In the genomic region with DNA sequence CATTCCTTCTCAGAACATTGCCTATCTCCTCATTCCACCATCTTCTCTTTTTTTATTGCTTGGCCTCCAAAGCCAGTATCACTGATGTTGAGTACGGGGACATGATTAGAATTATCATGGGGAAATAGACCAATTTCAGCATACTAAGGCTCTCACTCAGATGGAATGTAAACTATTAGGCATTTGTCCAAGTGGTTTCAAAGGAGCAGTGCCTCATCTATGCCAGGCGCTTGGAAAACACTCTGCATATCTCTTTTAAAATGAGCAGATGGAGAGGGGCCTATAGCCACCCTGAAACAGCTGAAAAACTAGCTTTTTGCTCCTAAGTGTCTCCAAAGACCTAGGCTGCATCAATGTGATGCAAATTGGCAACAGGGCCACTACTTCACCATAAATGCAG, we compare ENCODE assay signal across 18 cellular contexts.
A peak's percentile ranks its signal among the peaks of the same experiment; 100 is the strongest.
DNase-seq lines count a peak whose midpoint lies in the region; ATAC-seq and TF ChIP-seq lines count a peak whose summit lies in the region.
"Had no signal": no experiment of that assay in that cellular context is flagged by ENCODE, and none has a peak within 500 bp of the region (broad histone marks: within the 10 kb centered on the region; RNA-seq: fewer than 3 reads in every experiment).

No MANE protein-coding gene starts in this region.

- BruUV-seq in IMR-90 (replicated peaks; lab: Mats Ljungman, UMichigan) (no TSS peak), mammary epithelial cell (replicated peaks; lab: Mats Ljungman, UMichigan) (no TSS peak)

- H3K18ac ChIP-seq in IMR-90 (ENCODE audit: low read depth, low read length) = peak overlapping the region; percentile 42; the same call in 1 of the 2 replicates

- peak; percentile 33 for DNase-seq in AG04449 (ENCODE audit: low read depth, low spot score)
- peak; percentile 69 for DNase-seq in IMR-90
- DNase-seq in mammary epithelial cell = peak; percentile 26
- peak; percentile 55 for DNase-seq in kidney tubule cell (ENCODE audit: low spot score)
- no peak for DNase-seq in activated CD8-positive, alpha-beta T cell treated with anti-CD3 and anti-CD28 coated beads for 36 hours
- DNase-seq in left ventricle myocardium inferior = no peak
- DNase-seq in NCI-H2029 treated with DMSO at 0.1 percent for 48 hours (lab: John Stamatoyannopoulos, UW) = no peak
- no peak for DNase-seq in RPMI8226
- DNase-seq: activated CD4-positive, CD25-positive, alpha-beta regulatory T cell; activated naive CD4-positive, alpha-beta T cell treated with anti-CD3 and anti-CD28 coated beads, Interleukin-2, amount 50 U/mL, for 16 hours; GOT3; natural killer cell; NCI-H1436; NCI-H510A treated with DMSO at 0.1 percent for 48 hours; stimulated activated CD4-positive, alpha-beta T cell treated with anti-CD3 and anti-CD28 coated beads, Interleukin-2, amount 100 ng/mL, for 24 hours; upper lobe of left lung had no signal

- TF ChIP-seq CTCF in AG04449 (IDR thresholded peaks at IDR 0.05; ENCODE audit: insufficient read depth, low read length, missing control alignments) (no peak), IMR-90 (conservative IDR thresholded peaks at IDR 0.05; ENCODE audit: low read depth, low read length) (no peak), mammary epithelial cell (conservative IDR thresholded peaks at IDR 0.05 in 1 of 2, IDR thresholded peaks at IDR 0.05 in 1 of 2; ENCODE audit: extremely low read depth in 1 of 2, insufficient read depth in 1 of 2, low read depth in 1 of 2, low read length in 2 of 2) (no peak), left ventricle myocardium inferior (IDR thresholded peaks at IDR 0.05; ENCODE audit: borderline replicate concordance) (no peak)
- no peak for TF ChIP-seq CTCF in activated CD8-positive, alpha-beta T cell treated with anti-CD3 and anti-CD28 coated beads for 36 hours (IDR thresholded peaks at IDR 0.05)

- 80% methylated on average over 1 of the region's 2 CpGs; no CpG with 5 or more reads in 1 of the 2 experiments for WGBS in IMR-90 (ENCODE audit: extremely low coverage in 2 of 2, insufficient read length in 1 of 2), 2 experiments
- 43% methylated on average over 2 of the region's 2 CpGs for WGBS in mammary epithelial cell (ENCODE audit: low coverage, missing lambda C conversion rate)

- no peaks in the 10 kb centered on the region for H3K36me3 Mint-ChIP-seq in activated CD8-positive, alpha-beta T cell treated with anti-CD3 and anti-CD28 coated beads for 36 hours (ENCODE audit: low read depth)
- H3K36me3 Mint-ChIP-seq: natural killer cell had no signal

- H3K4me3 Mint-ChIP-seq in activated CD8-positive, alpha-beta T cell treated with anti-CD3 and anti-CD28 coated beads for 36 hours = no peak overlapping the region
- H3K4me3 Mint-ChIP-seq: natural killer cell had no signal

- peak overlapping the region; percentile 58 for H4K91ac ChIP-seq in IMR-90 (ENCODE audit: insufficient read depth, low read depth, low read length)

- H3K9me1 ChIP-seq in IMR-90 (ENCODE audit: insufficient read depth, low read length) = peaks cover 4% of the 10 kb centered on the region

- no peak overlapping the region for H3K56ac ChIP-seq in IMR-90 (ENCODE audit: extremely low read depth, insufficient read depth, low read length)

- CTCF ChIA-PET in AG04449 (lab: Yijun Ruan, JAX) (interaction anchor here (0.8 kb wide), 1 partner anchor 141 kb away, joined by 3 read pairs; no protein-coding TSS in a partner anchor), IMR-90 (lab: Yijun Ruan, JAX) (interaction anchor here (0.9 to 1.1 kb wide), 2 partner anchors 12 to 13 kb away, joined by 3 to 4 read pairs; no protein-coding TSS in a partner anchor), mammary epithelial cell (lab: Charles Lee; ENCODE audit: low non-redundant PET) (no interaction called here)
- CTCF ChIA-PET in activated CD8-positive, alpha-beta T cell treated with anti-CD3 and anti-CD28 coated beads for 36 hours (lab: Charles Lee) = no interaction called here

- TF ChIP-seq RAD21 in IMR-90 (IDR thresholded peaks at IDR 0.05; ENCODE audit: low read length) = no peak

- peak overlapping the region; percentile 65; the same call in 1 of the 2 replicates for H2AK5ac ChIP-seq in IMR-90 (ENCODE audit: low read depth, low read length)

- peak overlapping the region; percentile 88 for H2BK120ac ChIP-seq in IMR-90 (ENCODE audit: low read depth, low read length)

- no peak for TF ChIP-seq POLR2A in IMR-90 (IDR thresholded peaks at IDR 0.05; ENCODE audit: low read depth, low read length)

- intact Hi-C loops in IMR-90 (cut with micrococcal nuclease) = loop anchor here (1.0 kb wide), 1 partner anchor 272 kb away; no protein-coding TSS in a partner anchor
- intact Hi-C loops in mammary epithelial cell (cut with micrococcal nuclease) = no loop called here
- intact Hi-C loops in activated CD8-positive, alpha-beta T cell treated with anti-CD3 and anti-CD28 coated beads for 36 hours (cut with micrococcal nuclease) = no loop called here
- intact Hi-C loops in left ventricle myocardium inferior (cut with micrococcal nuclease) = no loop called here

- H3K27ac ChIP-seq in IMR-90 (ENCODE audit: insufficient read depth, low read length) (no peak overlapping the region), mammary epithelial cell (ENCODE audit: insufficient read depth, low read depth, low read length) (no peak overlapping the region), left ventricle myocardium inferior (replicated peaks) (no peak overlapping the region)
- H3K27ac ChIP-seq: epithelial cell of prostate, upper lobe of left lung had no signal

- H3K4me3 ChIP-seq in AG04449 (ENCODE audit: low read depth, low read length) = no peak overlapping the region
- no peak overlapping the region for H3K4me3 ChIP-seq in IMR-90 (ENCODE audit: insufficient read depth, low read depth, low read length)
- H3K4me3 ChIP-seq in mammary epithelial cell (replicated peaks in 1 of 3; ENCODE audit: insufficient read depth in 1 of 3, low read depth in 2 of 3, low read length in 3 of 3) = no peak overlapping the region
- no peak overlapping the region for H3K4me3 ChIP-seq in left ventricle myocardium inferior
- H3K4me3 ChIP-seq: K562, upper lobe of left lung had no signal

- no peaks in the 10 kb centered on the region for H3K79me1 ChIP-seq in IMR-90 (ENCODE audit: low read depth in 1 of 2, low read length in 2 of 2)

- H3K14ac ChIP-seq in IMR-90 (replicated peaks; ENCODE audit: low read depth, low read length) = peak overlapping the region; percentile 77

- H2AK9ac ChIP-seq in IMR-90 (replicated peaks; ENCODE audit: low read depth, low read length, poor library complexity) = peak overlapping the region; percentile 26

- H3K9ac ChIP-seq in IMR-90 (ENCODE audit: low read depth, low read length) (no peak overlapping the region), mammary epithelial cell (ENCODE audit: insufficient read depth, low read length) (no peak overlapping the region)

- H3K79me2 ChIP-seq in mammary epithelial cell (ENCODE audit: insufficient read depth, low read length) = no peaks in the 10 kb centered on the region

- peak overlapping the region; percentile 78 for H2BK5ac ChIP-seq in IMR-90 (ENCODE audit: low read depth, low read length, poor library complexity, severe bottlenecking)

- ATAC-seq in IMR-90 (ENCODE audit: low read depth) = peak; percentile 81
- no peak for ATAC-seq in activated CD8-positive, alpha-beta T cell treated with anti-CD3 and anti-CD28 coated beads for 36 hours
- ATAC-seq: K562, natural killer cell had no signal

- H3K9me3 Mint-ChIP-seq in activated CD8-positive, alpha-beta T cell treated with anti-CD3 and anti-CD28 coated beads for 36 hours = peaks cover 9% of the 10 kb centered on the region

- H2AFZ ChIP-seq in IMR-90 (replicated peaks; ENCODE audit: low read length, poor library complexity) (peak overlapping the region; percentile 68), mammary epithelial cell (ENCODE audit: low read depth, low read length) (peak overlapping the region; percentile 16)

- H2BK15ac ChIP-seq in IMR-90 (ENCODE audit: low read depth, low read length) = peak overlapping the region; percentile 23; the same call in 1 of the 3 replicates

- POLR2A ChIA-PET in AG04449 (lab: Yijun Ruan, JAX) (no interaction called here), IMR-90 (lab: Charles Lee; ENCODE audit: unreplicated experiment) (no interaction called here)
- POLR2A ChIA-PET in activated CD8-positive, alpha-beta T cell treated with anti-CD3 and anti-CD28 coated beads for 36 hours (lab: Charles Lee) = no interaction called here

- no peak overlapping the region for H3K4me2 ChIP-seq in IMR-90 (ENCODE audit: low read depth, low read length)
- H3K4me2 ChIP-seq in mammary epithelial cell (ENCODE audit: insufficient read depth, low read depth, low read length) = no peak overlapping the region

- peak overlapping the region; percentile 63 for H3K4ac ChIP-seq in IMR-90 (ENCODE audit: low read depth, low read length)

- no peaks in the 10 kb centered on the region for H4K20me1 ChIP-seq in IMR-90 (ENCODE audit: insufficient read depth, low read length)
- H4K20me1 ChIP-seq in mammary epithelial cell (ENCODE audit: insufficient read depth, low read length) = no peaks in the 10 kb centered on the region

- peak overlapping the region; percentile 88 for H2BK20ac ChIP-seq in IMR-90 (ENCODE audit: low read depth, low read length)

- no peak overlapping the region for H4K5ac ChIP-seq in IMR-90 (ENCODE audit: low read depth, low read length)

- H3K4me1 ChIP-seq in IMR-90 (ENCODE audit: control insufficient read depth, insufficient read depth, low read length) = peaks cover 6% of the 10 kb centered on the region
- H3K4me1 ChIP-seq in mammary epithelial cell (ENCODE audit: insufficient read depth, low read length) = peaks cover 15% of the 10 kb centered on the region
- no peaks in the 10 kb centered on the region for H3K4me1 ChIP-seq in left ventricle myocardium inferior
- H3K4me1 ChIP-seq: upper lobe of left lung had no signal

- in situ Hi-C loops in IMR-90 (cut with MboI; ENCODE audit: low sequenced_read_pairs) (no loop called here), mammary epithelial cell (cut with MboI; ENCODE audit: low sequenced_read_pairs in 2 of 2) (no loop called here)

- dilution Hi-C loops in IMR-90 (cut with HindIII; ENCODE audit: low sequenced_read_pairs, unreplicated experiment) (no loop called here), mammary epithelial cell (cut with HindIII; ENCODE audit: low sequenced_read_pairs) (no loop called here)

- no peaks in the 10 kb centered on the region for H3K4me1 Mint-ChIP-seq in activated CD8-positive, alpha-beta T cell treated with anti-CD3 and anti-CD28 coated beads for 36 hours (ENCODE audit: low read depth)
- H3K4me1 Mint-ChIP-seq: natural killer cell had no signal

- no peak overlapping the region for H3K27ac Mint-ChIP-seq in activated CD8-positive, alpha-beta T cell treated with anti-CD3 and anti-CD28 coated beads for 36 hours
- H3K27ac Mint-ChIP-seq: natural killer cell had no signal

- peak overlapping the region in 1 of 2 experiments; percentile 78; a peak in 2 of 4 replicates for H4K8ac ChIP-seq in IMR-90 (ENCODE audit: low read depth in 2 of 2, low read length in 2 of 2)

- H3K36me3 ChIP-seq in IMR-90 (ENCODE audit: control insufficient read depth, insufficient read depth, low read length) (no peaks in the 10 kb centered on the region), mammary epithelial cell (ENCODE audit: insufficient read depth, low read length) (no peaks in the 10 kb centered on the region), left ventricle myocardium inferior (no peaks in the 10 kb centered on the region)
- H3K36me3 ChIP-seq: upper lobe of left lung had no signal

- peak overlapping the region; percentile 75 for H3K23ac ChIP-seq in IMR-90 (ENCODE audit: low read depth, low read length)

- no peaks in the 10 kb centered on the region for H3K27me3 Mint-ChIP-seq in activated CD8-positive, alpha-beta T cell treated with anti-CD3 and anti-CD28 coated beads for 36 hours

- no peaks in the 10 kb centered on the region for H3K27me3 ChIP-seq in IMR-90 (ENCODE audit: control insufficient read depth, insufficient read depth, low read length)
- H3K27me3 ChIP-seq in mammary epithelial cell (ENCODE audit: insufficient read depth, low read length) = no peaks in the 10 kb centered on the region
- H3K27me3 ChIP-seq in left ventricle myocardium inferior (ENCODE audit: low read depth) = no peaks in the 10 kb centered on the region
- H3K27me3 ChIP-seq: upper lobe of left lung had no signal

- H3K9me3 ChIP-seq in IMR-90 (ENCODE audit: control insufficient read depth, insufficient read depth, low read length) (peaks cover 2% of the 10 kb centered on the region), mammary epithelial cell (replicated peaks; ENCODE audit: insufficient read depth, low read length) (peaks cover 7% of the 10 kb centered on the region), left ventricle myocardium inferior (replicated peaks) (peaks cover 4% of the 10 kb centered on the region)

Comparison
In these comparisons a context has a peak if more than half of its experiments do, and no peak if none do; other contexts are left out.
1. DNase-seq: peak in AG04449 (single experiment), IMR-90 (single experiment), mammary epithelial cell (single experiment) and kidney tubule cell (single experiment); none in activated CD8-positive, alpha-beta T cell treated with anti-CD3 and anti-CD28 coated beads for 36 hours (single experiment), left ventricle myocardium inferior (single experiment), NCI-H2029 treated with DMSO at 0.1 percent for 48 hours (single experiment) and RPMI8226 (single experiment).
2. CTCF ChIA-PET loops: an anchor here in AG04449 (0.8 kb wide) and IMR-90 (0.9 to 1.1 kb wide); none called in mammary epithelial cell and activated CD8-positive, alpha-beta T cell treated with anti-CD3 and anti-CD28 coated beads for 36 hours.